8 cellular contexts compared by ENCODE assay signal in genomic region chr5:139341187-139341688, GRCh38. TPM values are rescaled to one million over a fixed set of nuclear protein-coding genes. Genes with fewer than 3 reads are reported as not detected.
DNase-seq lines count a peak whose midpoint lies in the region; ATAC-seq and TF ChIP-seq lines count a peak whose summit lies in the region.

No MANE protein-coding gene starts in this region.

- WGBS in transverse colon (ENCODE audit: low coverage in 1 of 2), 2 donors = 0 to 2% methylated on average over 5 to 17 of the region's 17 CpGs

- H3K36me3 Mint-ChIP-seq in activated naive CD4-positive, alpha-beta T cell treated with anti-CD3 and anti-CD28 coated beads, Interleukin-2, amount 10 ng/mL, durations not matched to agents 7 days and 5 days = peaks cover 22% of the 10 kb centered on the region
- peaks cover 7% of the 10 kb centered on the region for H3K36me3 Mint-ChIP-seq in activated naive CD8-positive, alpha-beta T cell treated with anti-CD3 and anti-CD28 coated beads, Interleukin-2, amount 50 U/mL, for 24 hours (ENCODE audit: low read depth)

- H3K9me3 Mint-ChIP-seq in activated naive CD4-positive, alpha-beta T cell treated with anti-CD3 and anti-CD28 coated beads, Interleukin-2, amount 10 ng/mL, durations not matched to agents 7 days and 5 days = no peaks in the 10 kb centered on the region
- no peaks in the 10 kb centered on the region for H3K9me3 Mint-ChIP-seq in activated naive CD8-positive, alpha-beta T cell treated with anti-CD3 and anti-CD28 coated beads, Interleukin-2, amount 50 U/mL, for 24 hours

- H3K4me1 ChIP-seq in left lung (peaks cover 12 to 40% of the 10 kb centered on the region in 2 donors), transverse colon (peaks cover 5 to 32% (median 29%) of the 10 kb centered on the region in 4 donors)

- H3K9me3 ChIP-seq in left lung = no peaks in the 10 kb centered on the region
- H3K9me3 ChIP-seq in transverse colon = no peaks in the 10 kb centered on the region

- H3K27ac ChIP-seq in left lung (peak overlapping the region; percentile 98 to 99), transverse colon (peak overlapping the region; percentile 95 to 99 (median 96))

- intact Hi-C loops in left lung (cut with DNase I) (no loop called here), transverse colon (cut with DNase I; ENCODE audit: low total_unique reads) (no loop called here)

- no peak for ATAC-seq in activated naive CD8-positive, alpha-beta T cell treated with anti-CD3 and anti-CD28 coated beads, Interleukin-2, amount 50 U/mL, for 24 hours
- no peak for ATAC-seq in left lung
- ATAC-seq in HG03439 (IDR thresholded peaks at IDR 0.05; ENCODE audit: unreplicated experiment) = no peak
- ATAC-seq in GM18519 (IDR thresholded peaks at IDR 0.05; ENCODE audit: low FRiP score, unreplicated experiment) = no peak

- H3K27ac Mint-ChIP-seq in activated naive CD4-positive, alpha-beta T cell treated with anti-CD3 and anti-CD28 coated beads, Interleukin-2, amount 10 ng/mL, durations not matched to agents 7 days and 5 days = peak overlapping the region; percentile 99
- H3K27ac Mint-ChIP-seq in activated naive CD8-positive, alpha-beta T cell treated with anti-CD3 and anti-CD28 coated beads, Interleukin-2, amount 50 U/mL, for 24 hours = peak overlapping the region; percentile 96

- TF ChIP-seq POLR2A in transverse colon (IDR thresholded peaks at IDR 0.05) = no peak

- no peak for DNase-seq in activated naive CD4-positive, alpha-beta T cell treated with anti-CD3 and anti-CD28 coated beads, Interleukin-2, amount 10 ng/mL, durations not matched to agents 7 days and 5 days
- no peak for DNase-seq in activated naive CD4-positive, alpha-beta T cell treated with Interleukin-2 at 50 U/mL for 16 hours
- no peak for DNase-seq in activated naive CD8-positive, alpha-beta T cell treated with anti-CD3 and anti-CD28 coated beads, Interleukin-2, amount 50 U/mL, for 24 hours
- DNase-seq in left lung (no peak), transverse colon (no peak), NCI-H1930 (lab: John Stamatoyannopoulos, UW) (no peak)

- H3K36me3 ChIP-seq in left lung = no peaks in the 10 kb centered on the region
- H3K36me3 ChIP-seq in transverse colon = no peaks in the 10 kb centered on the region

- peaks cover 46% of the 10 kb centered on the region for H3K4me1 Mint-ChIP-seq in activated naive CD4-positive, alpha-beta T cell treated with anti-CD3 and anti-CD28 coated beads, Interleukin-2, amount 10 ng/mL, durations not matched to agents 7 days and 5 days
- H3K4me1 Mint-ChIP-seq in activated naive CD8-positive, alpha-beta T cell treated with anti-CD3 and anti-CD28 coated beads, Interleukin-2, amount 50 U/mL, for 24 hours = peaks cover 49% of the 10 kb centered on the region

- H3K4me3 ChIP-seq in left lung (peak overlapping the region; percentile 93 to 94), transverse colon (peak overlapping the region; percentile 15 to 78 (median 62))

- in situ Hi-C loops in transverse colon (cut with MboI; ENCODE audit: low pct_ligation_motif_present in 1 of 4, low pct_unique_long_range_greater_than_20kb in 1 of 4, low sequenced_read_pairs in 3 of 4) = no loop called here

- H3K4me3 Mint-ChIP-seq in activated naive CD4-positive, alpha-beta T cell treated with anti-CD3 and anti-CD28 coated beads, Interleukin-2, amount 10 ng/mL, durations not matched to agents 7 days and 5 days = peak overlapping the region; percentile 95
- H3K4me3 Mint-ChIP-seq in activated naive CD8-positive, alpha-beta T cell treated with anti-CD3 and anti-CD28 coated beads, Interleukin-2, amount 50 U/mL, for 24 hours = peak overlapping the region; percentile 94

- no peak for TF ChIP-seq EP300 in transverse colon (IDR thresholded peaks at IDR 0.05; ENCODE audit: low read depth)

- TF ChIP-seq CTCF in left lung (IDR thresholded peaks at IDR 0.05) (no peak), transverse colon (IDR thresholded peaks at IDR 0.05) (no peak)

- CTCF ChIA-PET in activated naive CD4-positive, alpha-beta T cell treated with anti-CD3 and anti-CD28 coated beads, Interleukin-2, amount 10 ng/mL, durations not matched to agents 7 days and 5 days (lab: Charles Lee) = interaction anchor here (0.8 to 3.1 kb wide), 3 partner anchors 51 to 782 kb away, joined by 3 to 13 read pairs (median 4); no protein-coding TSS in a partner anchor

- peaks cover 5% of the 10 kb centered on the region for H3K27me3 Mint-ChIP-seq in activated naive CD4-positive, alpha-beta T cell treated with anti-CD3 and anti-CD28 coated beads, Interleukin-2, amount 10 ng/mL, durations not matched to agents 7 days and 5 days
- H3K27me3 Mint-ChIP-seq in activated naive CD8-positive, alpha-beta T cell treated with anti-CD3 and anti-CD28 coated beads, Interleukin-2, amount 50 U/mL, for 24 hours = peaks cover 3% of the 10 kb centered on the region

- H3K27me3 ChIP-seq in left lung = no peaks in the 10 kb centered on the region
- H3K27me3 ChIP-seq in transverse colon = no peaks in the 10 kb centered on the region

RNA-seq across cellular contexts. Expression of gene PAIP2, which starts 0.4 kb away (rescaled TPM):
- 10 to 100 TPM; 66.8 to 73.9 TPM for total RNA-seq in left lung
- total RNA-seq in transverse colon = 10 to 100 TPM; 13.8 to 67.3 (median 36.5) TPM

RNA-seq across cellular contexts. Expression of gene SLC23A1, which starts 41.9 kb away (rescaled TPM):
- total RNA-seq in left lung (under 1 TPM in 1 of 2 donors, not detected in 1; 0.84 TPM), transverse colon (1 to 10 TPM in 2 of 4 donors, under 1 TPM in 1, not detected in 1; 0.80 to 9.5 (median 7.4) TPM)

RNA-seq across cellular contexts. Expression of gene MATR3, which starts 47.7 kb away (rescaled TPM):
- total RNA-seq in left lung (100 to 1,000 TPM; 171 to 177 TPM), transverse colon (100 to 1,000 TPM in 3 of 4 donors, 10 to 100 TPM in 1; 97.3 to 190 (median 134) TPM)

RNA-seq across cellular contexts. Expression of gene MZB1, which starts 48.5 kb away (rescaled TPM):
- total RNA-seq in left lung (10 to 100 TPM in 1 of 2 donors, 1 to 10 TPM in 1; 8.8 to 10.6 TPM), transverse colon (10 to 100 TPM in 1 of 4 donors, 1 to 10 TPM in 1, not detected in 2; 4.0 to 39.2 TPM)

RNA-seq across cellular contexts. Expression of gene PROB1, which starts 53.7 kb away (rescaled TPM):
- total RNA-seq in left lung (1 to 10 TPM; 1.7 to 1.8 TPM), transverse colon (1 to 10 TPM in 1 of 4 donors, under 1 TPM in 2, not detected in 1; 0.55 to 1.1 (median 0.60) TPM)
